25 cellular contexts compared by ENCODE assay signal in genomic region chr5:33170414-33170813, GRCh38.
DNase-seq lines count a peak whose midpoint lies in the region; TF ChIP-seq lines count a peak whose summit lies in the region.
"Had no signal": no experiment of that assay in that cellular context is flagged by ENCODE, and none has a peak within 500 bp of the region (broad histone marks: within the 10 kb centered on the region; RNA-seq: fewer than 3 reads in every experiment).

No MANE protein-coding gene starts in this region.

- H3K9ac ChIP-seq in adipocyte (ENCODE audit: low read length), result no peak overlapping the region
- H3K9ac ChIP-seq: BLaER1 treated with 17β-estradiol and CSF1 and Interleukin-3, amounts not matched to agents 10 nM and 100 nM had no signal

- DNase-seq in ELR (ENCODE audit: low read depth) (peak; percentile 21), LHCN-M2 (ENCODE audit: low read depth) (peak; percentile 30), adipocyte (ENCODE audit: low read depth) (no peak), fibroblast of the aortic adventitia (ENCODE audit: low read depth) (peak; percentile 19), NCI-H2029 treated with DMSO at 0.1 percent for 48 hours (lab: John Stamatoyannopoulos, UW) (no peak), glomerular visceral epithelial cell (ENCODE audit: extremely low spot score) (no peak)
- no peak for DNase-seq in central memory CD4-positive, alpha-beta T cell
- DNase-seq: activated CD4-positive, alpha-beta T cell treated with anti-CD3 and anti-CD28 coated beads for 48 hours; activated gamma-delta T cell treated with Interleukin-2 at 50 U/mL for 16 hours; activated T-cell treated with anti-CD3 and anti-CD28 coated beads, Interleukin-2, amount 50 U/mL, for 24 hours; body of pancreas; cerebellar nuclear complex; DMS79; foreskin keratinocyte; NCI-H1105 treated with DMSO at 0.1 percent for 48 hours; NCI-H2029; NCI-H526 treated with DMSO at 0.1 percent for 48 hours; posterior cingulate gyrus; SJCRH30; stimulated activated CD4-positive, alpha-beta T cell treated with anti-CD3 and anti-CD28 coated beads, Interleukin-12 subunit alpha, Interleukin-12 subunit beta, amount 100 ng/mL, for 4 hours; stimulated activated CD4-positive, alpha-beta T cell treated with anti-CD3 and anti-CD28 coated beads, Interleukin-4, amount 100 ng/mL, for 1 hour; T-helper 1 cell; transverse colon had no signal

- TF ChIP-seq CTCF in fibroblast of the aortic adventitia (IDR thresholded peaks at IDR 0.05; ENCODE audit: insufficient read depth, low read length), result no peak

- H3K27me3 ChIP-seq in adipocyte (replicated peaks; ENCODE audit: control insufficient read depth, insufficient read depth, low read length), result no peaks in the 10 kb centered on the region
- H3K27me3 ChIP-seq: BLaER1 treated with 17β-estradiol and CSF1 and Interleukin-3, amounts not matched to agents 10 nM and 100 nM; body of pancreas; foreskin keratinocyte; hepatocyte; SJCRH30; transverse colon had no signal

- H3K4me3 ChIP-seq in adipocyte (ENCODE audit: low read length) (peak overlapping the region; percentile 42), fibroblast of the aortic adventitia (ENCODE audit: low read depth, low read length) (no peak overlapping the region)
- H3K4me3 ChIP-seq: BLaER1 treated with 17β-estradiol and CSF1 and Interleukin-3, amounts not matched to agents 10 nM and 100 nM; body of pancreas; hepatocyte; SJCRH30; transverse colon had no signal

- no peaks in the 10 kb centered on the region for H3K4me1 ChIP-seq in adipocyte (ENCODE audit: control insufficient read depth, insufficient read depth, low read length)
- H3K4me1 ChIP-seq: BLaER1 treated with 17β-estradiol and CSF1 and Interleukin-3, amounts not matched to agents 10 nM and 100 nM; body of pancreas; foreskin keratinocyte; SJCRH30; transverse colon had no signal

- H3K36me3 ChIP-seq in adipocyte (ENCODE audit: control insufficient read depth, insufficient read depth, low read length, severe bottlenecking), result no peaks in the 10 kb centered on the region
- H3K36me3 ChIP-seq: BLaER1 treated with 17β-estradiol and CSF1 and Interleukin-3, amounts not matched to agents 10 nM and 100 nM; SJCRH30; transverse colon had no signal

- peaks cover 31% of the 10 kb centered on the region for H3K9me3 ChIP-seq in adipocyte (ENCODE audit: control insufficient read depth, low read length)
- H3K9me3 ChIP-seq: SJCRH30 had no signal

Comparison
In these comparisons a context has a peak if more than half of its experiments do, and no peak if none do; other contexts are left out.
1. DNase-seq: peak in ELR (single experiment), LHCN-M2 (single experiment) and fibroblast of the aortic adventitia (single experiment); none in adipocyte (single experiment), central memory CD4-positive, alpha-beta T cell (single experiment), NCI-H2029 treated with DMSO at 0.1 percent for 48 hours (single experiment) and glomerular visceral epithelial cell (single experiment).